In the genomic region with DNA sequence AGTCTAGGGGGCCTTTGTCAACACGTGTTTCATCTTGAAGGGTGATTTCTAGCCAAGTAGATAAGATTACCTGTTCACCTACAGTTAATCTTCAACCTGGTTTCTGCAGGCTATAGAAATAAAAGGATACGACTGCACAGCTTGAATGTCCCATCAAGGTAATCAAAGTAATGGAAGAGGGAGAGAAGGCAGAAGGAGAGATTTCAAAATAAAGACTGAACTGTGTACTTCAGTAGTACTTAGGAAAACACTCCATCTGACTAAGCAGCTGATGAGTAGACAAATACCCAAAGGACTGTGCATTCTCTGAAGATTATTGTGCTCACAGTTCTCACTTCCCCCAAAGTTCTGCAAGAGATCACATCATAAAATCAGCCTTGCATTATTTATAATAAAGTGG, we compare ENCODE assay signal across 18 cellular contexts. TPM values are rescaled to one million over a fixed set of nuclear protein-coding genes. Genes with fewer than 3 reads are reported as not detected.
DNase-seq lines count a peak whose midpoint lies in the region; ATAC-seq, FAIRE-seq and TF ChIP-seq lines count a peak whose summit lies in the region.
"Had no signal": no experiment of that assay in that cellular context is flagged by ENCODE, and none has a peak within 500 bp of the region (broad histone marks: within the 10 kb centered on the region; RNA-seq: fewer than 3 reads in every experiment).

No MANE protein-coding gene starts in this region.

- TF ChIP-seq POLR2A in A549 (IDR thresholded peaks at IDR 0.05; ENCODE audit: low read length) (no peak), GM12891 (IDR thresholded peaks at IDR 0.05; ENCODE audit: low read depth, low read length) (no peak), ovary (IDR thresholded peaks at IDR 0.05) (no peak)

- no peak for TF ChIP-seq RAD21 in A549 (conservative IDR thresholded peaks at IDR 0.05 in 1 of 2, IDR thresholded peaks at IDR 0.05 in 1 of 2)

- H3K27me3 ChIP-seq in adipocyte (replicated peaks; ENCODE audit: control insufficient read depth, insufficient read depth, low read length) (no peaks in the 10 kb centered on the region), HAP-1 (ENCODE audit: low read depth) (no peaks in the 10 kb centered on the region), ovary (no peaks in the 10 kb centered on the region)
- H3K27me3 ChIP-seq in effector memory CD4-positive, alpha-beta T cell (replicated peaks; ENCODE audit: control insufficient read depth, insufficient read depth, low read length, poor library complexity, severe bottlenecking) = no peaks in the 10 kb centered on the region
- H3K27me3 ChIP-seq: upper lobe of left lung had no signal

- H3K9me3 ChIP-seq in A549 (no peaks in the 10 kb centered on the region), adipocyte (ENCODE audit: control insufficient read depth, low read length) (no peaks in the 10 kb centered on the region), HAP-1 (no peaks in the 10 kb centered on the region), ovary (no peaks in the 10 kb centered on the region)
- no peaks in the 10 kb centered on the region for H3K9me3 ChIP-seq in effector memory CD4-positive, alpha-beta T cell (ENCODE audit: control insufficient read depth, low read length)
- H3K9me3 ChIP-seq: upper lobe of left lung had no signal

- DNase-seq in A549 (ENCODE audit: low read depth in 1 of 2, low spot score in 1 of 2) (no peak), GM12891 (ENCODE audit: insufficient read length, low spot score) (no peak), adipocyte (ENCODE audit: low read depth) (peak; percentile 51), kidney tubule cell (ENCODE audit: low spot score) (peak; percentile 39), HAP-1 (ENCODE audit: low spot score in 2 of 2) (no peak), Ammon's horn (ENCODE audit: low spot score) (no peak), ovary (no peak)
- DNase-seq in effector memory CD4-positive, alpha-beta T cell = no peak
- DNase-seq: activated naive CD8-positive, alpha-beta T cell treated with anti-CD3 and anti-CD28 coated beads, Interleukin-2, amount 50 U/mL, for 24 hours; effector CD8-positive, alpha-beta T cell; H7; hypothalamus; NCI-H2171; PC-3; right cardiac atrium; upper lobe of left lung had no signal

- peak overlapping the region; percentile 40 for H3K4me2 ChIP-seq in A549

- no peaks in the 10 kb centered on the region for H3K36me3 ChIP-seq in adipocyte (ENCODE audit: control insufficient read depth, insufficient read depth, low read length, severe bottlenecking)
- peaks cover 4% of the 10 kb centered on the region; the same call in 1 of the 2 replicates for H3K36me3 ChIP-seq in HAP-1 (replicated peaks)
- H3K36me3 ChIP-seq in effector memory CD4-positive, alpha-beta T cell (ENCODE audit: control insufficient read depth, insufficient read depth, low read length) = no peaks in the 10 kb centered on the region
- H3K36me3 ChIP-seq in ovary = no peaks in the 10 kb centered on the region

- POLR2A ChIA-PET in A549 (lab: Yijun Ruan, JAX) = interaction anchor here (0.7 kb wide), 1 partner anchor 89 kb away, joined by 3 read pairs; a partner anchor contains a TSS

- H3K4me1 ChIP-seq in A549 (peaks cover 68% of the 10 kb centered on the region), adipocyte (ENCODE audit: control insufficient read depth, insufficient read depth, low read length) (peaks cover 18% of the 10 kb centered on the region), HAP-1 (peaks cover 5% of the 10 kb centered on the region; the same call in 1 of the 2 replicates), ovary (ENCODE audit: insufficient read depth) (no peaks in the 10 kb centered on the region)
- peaks cover 24% of the 10 kb centered on the region for H3K4me1 ChIP-seq in effector memory CD4-positive, alpha-beta T cell (ENCODE audit: control insufficient read depth, insufficient read depth, low read length, poor library complexity, severe bottlenecking)

- TF ChIP-seq EP300 in A549 (IDR thresholded peaks at IDR 0.05) (no peak), ovary (IDR thresholded peaks at IDR 0.05) (no peak)

- TF ChIP-seq CTCF in A549 (IDR thresholded peaks at IDR 0.05) (no peak), ovary (IDR thresholded peaks at IDR 0.05) (no peak)

- intact Hi-C loops in ovary (cut with DNase I) = loop anchor here in 1 of 4 donors (10.0 kb wide), 1 partner anchor 55 kb away; no protein-coding TSS in a partner anchor

- peak overlapping the region; percentile 30 to 69; a peak in 5 of 6 replicates for H3K27ac ChIP-seq in A549
- H3K27ac ChIP-seq in effector memory CD4-positive, alpha-beta T cell (ENCODE audit: insufficient read depth, low read length, poor library complexity, severe bottlenecking) = no peak overlapping the region
- no peak overlapping the region for H3K27ac ChIP-seq in ovary
- H3K27ac ChIP-seq: upper lobe of left lung had no signal

- 21% methylated on average over 2 of the region's 2 CpGs for WGBS in A549 (ENCODE audit: missing lambda C conversion rate)
- WGBS in ovary, 3 donors = 70 to 82% (median 71%) methylated on average over 2 of the region's 2 CpGs

- in situ Hi-C loops in HAP-1 (cut with MboI; ENCODE audit: low sequenced_read_pairs) = no loop called here

- FAIRE-seq in A549 (lab: Jason Lieb, UNC) (peak; percentile 51), GM12891 (lab: Jason Lieb, UNC) (peak; percentile 72)

- ATAC-seq in A549 = peak in 1 of 2 experiments; percentile 60; a peak in 5 of 6 replicates
- ATAC-seq: activated naive CD8-positive, alpha-beta T cell treated with anti-CD3 and anti-CD28 coated beads, Interleukin-2, amount 50 U/mL, for 24 hours; PC-3; right cardiac atrium had no signal

- CTCF ChIA-PET in A549 (lab: Yijun Ruan, JAX) = interaction anchor here (0.8 to 6.8 kb wide), 10 partner anchors 9 to 51 kb away, joined by 3 to 21 read pairs (median 3); no protein-coding TSS in a partner anchor

- H3K9ac ChIP-seq in adipocyte (ENCODE audit: low read length) = no peak overlapping the region

- H3K4me3 ChIP-seq in A549 (no peak overlapping the region), adipocyte (ENCODE audit: low read length) (no peak overlapping the region), HAP-1 (no peak overlapping the region), ovary (no peak overlapping the region)
- no peak overlapping the region for H3K4me3 ChIP-seq in effector memory CD4-positive, alpha-beta T cell (ENCODE audit: insufficient read depth, low read depth, low read length, poor library complexity, severe bottlenecking)
- H3K4me3 ChIP-seq: upper lobe of left lung had no signal

TF ChIP-seq in A549, 52 proteins besides CTCF, POLR2A, EP300 and RAD21 (continues in another document):
- TF ChIP-seq RCOR1 (IDR thresholded peaks at IDR 0.05; ENCODE audit: low read depth, low read length) = no peak
- no peak for TF ChIP-seq HDAC2 (IDR thresholded peaks at IDR 0.05)
- TF ChIP-seq POLR2AphosphoS2 (conservative IDR thresholded peaks at IDR 0.05; ENCODE audit: low read length) = no peak
- TF ChIP-seq MAFK (IDR thresholded peaks at IDR 0.05; ENCODE audit: partially characterized antibody) = peak; percentile 11

TF ChIP-seq in GM12891, 5 proteins besides CTCF, POLR2A, EP300 and RAD21:
- TF ChIP-seq POU2F2 (IDR thresholded peaks at IDR 0.05; ENCODE audit: low read depth, low read length) = no peak
- TF ChIP-seq SPI1 (IDR thresholded peaks at IDR 0.05; ENCODE audit: low read depth, low read length) = peak; percentile 71

RNA-seq across cellular contexts. Expression of a gene that starts 5.8 kb away (rescaled TPM):
- polyA plus RNA-seq in A549 (2011; rRNA removed) (35.5 and 49.4 TPM in 2 replicates), A549 (2017; fragmentation: RNase III; extraction: RNeasy Plus Mini Kit Qiagen cat#74134 plus additional on column Dnase treatment) (22.7 to 27.0 TPM (median 23.2 TPM) in 3 replicates), ovary (1 to 10 TPM; 6.3 to 9.8 TPM)
- polyA plus RNA-seq in A549 (2012; cell fraction: cytosol; rRNA removed) = 21.0 and 26.9 TPM in 2 replicates
- 23.1 and 27.0 TPM in 2 replicates for polyA plus RNA-seq in A549 (2012; cell fraction: nucleus; rRNA removed)
- 130 and 160 TPM in 2 replicates for polyA minus RNA-seq in A549 (2011; rRNA and poly(A)+ RNA removed)
- 18.7 TPM for polyA plus RNA-seq in GM12891 (2012; ENCODE audit: low read depth, missing spikeins)
- total RNA-seq in ovary = 10 to 100 TPM; 10.4 to 23.9 (median 18.8) TPM

RNA-seq across cellular contexts. Expression of a gene that starts 50.3 kb away (rescaled TPM):
- 18.4 and 21.0 TPM in 2 replicates for polyA plus RNA-seq in A549 (2011; rRNA removed)
- polyA plus RNA-seq in A549 (2012; cell fraction: cytosol; rRNA removed) = 16.9 and 20.4 TPM in 2 replicates
- polyA plus RNA-seq in A549 (2012; cell fraction: nucleus; rRNA removed) = 19.9 and 28.5 TPM in 2 replicates
- 17.7 to 23.8 TPM (median 20.1 TPM) in 3 replicates for polyA plus RNA-seq in A549 (2017; fragmentation: RNase III; extraction: RNeasy Plus Mini Kit Qiagen cat#74134 plus additional on column Dnase treatment)
- 22.1 and 24.9 TPM in 2 replicates for polyA minus RNA-seq in A549 (2011; rRNA and poly(A)+ RNA removed)
- polyA plus RNA-seq in GM12891 (2012; ENCODE audit: low read depth, missing spikeins) = 11.4 TPM
- total RNA-seq in ovary = 10 to 100 TPM in 5 of 7 donors, 1 to 10 TPM in 2; 7.3 to 16.7 (median 11.5) TPM
- 1 to 10 TPM; 7.5 to 9.3 TPM for polyA plus RNA-seq in ovary

RNA-seq across cellular contexts. Expression of a gene that starts 52.1 kb away (rescaled TPM):
- polyA plus RNA-seq in A549 (2011; rRNA removed) = not detected in 2 replicates
- polyA plus RNA-seq in A549 (2012; cell fraction: cytosol; rRNA removed) = 0.03 TPM in 2 replicates
- polyA plus RNA-seq in A549 (2012; cell fraction: nucleus; rRNA removed) = 0.21 TPM in 1 of 2 replicates, not detected in the other
- polyA plus RNA-seq in A549 (2017; fragmentation: RNase III; extraction: RNeasy Plus Mini Kit Qiagen cat#74134 plus additional on column Dnase treatment) = not detected in 3 replicates
- polyA minus RNA-seq in A549 (2011; rRNA and poly(A)+ RNA removed) = not detected in 2 replicates
- polyA plus RNA-seq in GM12891 (2012; ENCODE audit: low read depth, missing spikeins) = 0.08 TPM
- total RNA-seq in ovary = not detected
- polyA plus RNA-seq in ovary = not detected
- total RNA-seq: activated CD8-positive, alpha-beta memory T cell treated with anti-CD3 and anti-CD28 coated beads for 36 hours; PC-3; right cardiac atrium; upper lobe of left lung had no signal
- polyA plus RNA-seq: BJ, right cardiac atrium had no signal

Comparison
In these comparisons a context has a peak if more than half of its experiments do, and no peak if none do; other contexts are left out.
1. DNase-seq: peak in adipocyte (single experiment) and kidney tubule cell (single experiment); none in A549 (0 of 2), GM12891 (single experiment), HAP-1 (0 of 2), effector memory CD4-positive, alpha-beta T cell (0 of 3), Ammon's horn (single experiment) and ovary (0 of 5).
2. H3K27ac ChIP-seq: peak in A549 (2 of 2); none in effector memory CD4-positive, alpha-beta T cell (single experiment) and ovary (0 of 2).